8 cellular contexts compared by ENCODE assay signal in the genomic region with DNA sequence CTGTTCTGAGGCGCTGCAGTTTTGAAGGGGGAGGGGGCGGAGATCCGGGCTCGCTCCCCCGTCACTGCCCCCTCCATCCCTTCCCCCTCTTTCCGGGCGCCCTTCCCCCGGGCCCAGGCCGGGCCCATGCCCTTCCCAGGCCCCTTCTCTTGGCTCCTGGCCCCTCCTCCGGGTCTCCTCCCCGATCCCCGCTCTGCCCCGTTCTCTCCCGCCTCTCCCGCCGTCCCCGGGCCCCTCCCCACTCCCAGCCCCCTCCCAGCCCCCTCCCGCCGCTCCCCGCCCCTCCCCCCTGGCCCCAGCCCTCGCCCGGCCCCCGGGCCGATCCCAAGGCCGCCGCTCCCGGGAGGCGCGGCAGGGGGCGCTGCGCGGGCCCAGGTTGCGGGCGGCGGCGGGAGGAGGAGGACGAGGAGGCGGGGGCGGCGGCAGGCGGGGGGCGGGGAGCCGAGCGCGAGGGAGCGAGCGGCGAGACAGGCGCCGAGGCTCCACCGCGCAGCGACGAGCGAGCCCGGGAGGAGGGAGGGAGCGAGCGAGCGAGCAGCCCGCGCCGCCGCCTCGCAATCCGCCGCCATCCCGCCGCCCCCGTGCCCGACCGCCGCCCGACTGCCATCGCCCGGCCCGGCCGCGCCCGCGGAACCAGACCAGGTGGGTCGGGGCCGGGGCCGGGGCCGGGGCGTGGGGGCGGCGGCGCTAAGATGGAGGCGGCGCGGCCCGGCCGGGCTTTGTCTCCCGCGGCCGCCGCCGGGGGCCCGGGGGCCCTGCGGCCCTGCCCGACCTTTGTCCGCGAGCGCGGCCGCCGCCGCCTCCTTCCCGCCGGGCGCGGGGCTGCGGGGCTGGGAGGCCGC. TPM values are rescaled to one million over a fixed set of nuclear protein-coding genes. Genes with fewer than 3 reads are reported as not detected.
DNase-seq lines count a peak whose midpoint lies in the region; ATAC-seq lines count a peak whose summit lies in the region.

A gene (plus strand): TSS at position 465 of the 842 bp plus-strand sequence. CDS start 36,059 bp downstream, outside the sequence.

- H3K9me3 ChIP-seq in CD4-positive, alpha-beta memory T cell (ENCODE audit: control insufficient read depth in 1 of 2, low read length in 2 of 2), result no peaks in the 10 kb centered on the region

- H3K27ac Mint-ChIP-seq in CD4-positive, alpha-beta memory T cell, result peak within 1 kb of the TSS; percentile 94 to 98 (median 96)
- peak within 1 kb of the TSS; percentile 90 for H3K27ac Mint-ChIP-seq in activated T-helper 2 cell treated with anti-CD3 and anti-CD28 coated beads, Interferon-gamma antibody, Interleukin-2, Interleukin-4, amounts not matched to agents 10 μg/mL and 5 μg/mL and 100 μg/mL, durations not matched to agents 14 hours and 24 hours and 36 hours
- peak within 1 kb of the TSS; percentile 93 to 98 (median 96) for H3K27ac Mint-ChIP-seq in naive thymus-derived CD8-positive, alpha-beta T cell

- intact Hi-C loops in CD4-positive, alpha-beta memory T cell (cut with micrococcal nuclease), result loop anchor here (2.0 to 10.0 kb wide), 6 partner anchors 15 to 961 kb away; a partner anchor contains a TSS
- intact Hi-C loops in activated T-helper 2 cell treated with anti-CD3 and anti-CD28 coated beads, Interferon-gamma antibody, Interleukin-2, Interleukin-4, amounts not matched to agents 10 μg/mL and 5 μg/mL and 100 μg/mL, durations not matched to agents 14 hours and 24 hours and 36 hours (cut with micrococcal nuclease), result loop anchor here (1.0 to 10.0 kb wide), 2 partner anchors 21 to 961 kb away; a partner anchor contains a TSS

- H3K4me3 ChIP-seq in CD4-positive, alpha-beta memory T cell (ENCODE audit: low read length in 2 of 2), result peak within 1 kb of the TSS; percentile 70 to 87

- CTCF ChIA-PET in CD4-positive, alpha-beta memory T cell (lab: Charles Lee; ENCODE audit: partially characterized antibody), result no interaction called here

- no peaks in the 10 kb centered on the region for H3K9me3 Mint-ChIP-seq in CD4-positive, alpha-beta memory T cell
- no peaks in the 10 kb centered on the region for H3K9me3 Mint-ChIP-seq in activated T-helper 2 cell treated with anti-CD3 and anti-CD28 coated beads, Interferon-gamma antibody, Interleukin-2, Interleukin-4, amounts not matched to agents 10 μg/mL and 5 μg/mL and 100 μg/mL, durations not matched to agents 14 hours and 24 hours and 36 hours
- H3K9me3 Mint-ChIP-seq in naive thymus-derived CD8-positive, alpha-beta T cell, result no peaks in the 10 kb centered on the region

- POLR2A ChIA-PET in CD4-positive, alpha-beta memory T cell (lab: Charles Lee; ENCODE audit: partially characterized antibody), result interaction anchor here (1.2 kb wide), 1 partner anchor 21 kb away, joined by 7 read pairs; no protein-coding TSS in a partner anchor
- POLR2A ChIA-PET in naive thymus-derived CD8-positive, alpha-beta T cell (lab: Charles Lee), result interaction anchor here (0.8 to 5.7 kb wide), 6 partner anchors 10 to 35 kb away, joined by 3 to 73 read pairs (median 6); no protein-coding TSS in a partner anchor

- peak within 1 kb of the TSS; percentile 76 for H3K27ac ChIP-seq in CD4-positive, alpha-beta memory T cell (ENCODE audit: low read depth, low read length)

- peaks cover 48% of the 10 kb centered on the region for H3K4me1 ChIP-seq in CD4-positive, alpha-beta memory T cell (ENCODE audit: insufficient read depth, low read length)

- H3K4me1 Mint-ChIP-seq in CD4-positive, alpha-beta memory T cell, result peaks cover 38 to 56% (median 42%) of the 10 kb centered on the region in 4 donors
- peaks cover 44% of the 10 kb centered on the region for H3K4me1 Mint-ChIP-seq in activated T-helper 2 cell treated with anti-CD3 and anti-CD28 coated beads, Interferon-gamma antibody, Interleukin-2, Interleukin-4, amounts not matched to agents 10 μg/mL and 5 μg/mL and 100 μg/mL, durations not matched to agents 14 hours and 24 hours and 36 hours (ENCODE audit: low read depth)
- H3K4me1 Mint-ChIP-seq in naive thymus-derived CD8-positive, alpha-beta T cell, result peaks cover 27 to 47% (median 47%) of the 10 kb centered on the region in 4 donors

- peak within 1 kb of the TSS; percentile 87 to 95 (median 90) for H3K4me3 Mint-ChIP-seq in CD4-positive, alpha-beta memory T cell
- peak within 1 kb of the TSS; percentile 81 for H3K4me3 Mint-ChIP-seq in activated T-helper 2 cell treated with anti-CD3 and anti-CD28 coated beads, Interferon-gamma antibody, Interleukin-2, Interleukin-4, amounts not matched to agents 10 μg/mL and 5 μg/mL and 100 μg/mL, durations not matched to agents 14 hours and 24 hours and 36 hours (ENCODE audit: low read depth)
- peak within 1 kb of the TSS; percentile 93 to 97 (median 94) for H3K4me3 Mint-ChIP-seq in naive thymus-derived CD8-positive, alpha-beta T cell

- H3K27me3 Mint-ChIP-seq in CD4-positive, alpha-beta memory T cell, result no peaks in the 10 kb centered on the region
- peaks cover 4% of the 10 kb centered on the region for H3K27me3 Mint-ChIP-seq in activated T-helper 2 cell treated with anti-CD3 and anti-CD28 coated beads, Interferon-gamma antibody, Interleukin-2, Interleukin-4, amounts not matched to agents 10 μg/mL and 5 μg/mL and 100 μg/mL, durations not matched to agents 14 hours and 24 hours and 36 hours (ENCODE audit: low read depth)
- no peaks in the 10 kb centered on the region for H3K27me3 Mint-ChIP-seq in naive thymus-derived CD8-positive, alpha-beta T cell

- no peaks in the 10 kb centered on the region for H3K36me3 ChIP-seq in CD4-positive, alpha-beta memory T cell (ENCODE audit: insufficient read depth, low read length)

- H3K27me3 ChIP-seq in CD4-positive, alpha-beta memory T cell (ENCODE audit: insufficient read depth, low read length), result no peaks in the 10 kb centered on the region

- peak; percentile 80 to 83 (median 82) for DNase-seq in CD4-positive, alpha-beta memory T cell
- DNase-seq in HuH-7 (ENCODE audit: low spot score), result peak; percentile 89
- peak; percentile 86 for DNase-seq in RKO (ENCODE audit: low spot score)
- peak; percentile 73 for DNase-seq in activated T-helper 2 cell treated with anti-CD3 and anti-CD28 coated beads, Interferon-gamma antibody, Interleukin-2, Interleukin-4, amounts not matched to agents 10 μg/mL and 5 μg/mL and 100 μg/mL, durations not matched to agents 14 hours and 24 hours and 36 hours (ENCODE audit: low spot score)
- peak; percentile 61 for DNase-seq in fibroblast of peridontal ligament (ENCODE audit: extremely low read depth)
- DNase-seq in naive thymus-derived CD8-positive, alpha-beta T cell, result peak; percentile 74 to 90 (median 82)
- peak; percentile 72 to 83 (median 78) for DNase-seq in stimulated activated naive CD4-positive, alpha-beta T cell (lab: John Stamatoyannopoulos, UW)

- peak; percentile 56 for ATAC-seq in GM19463 (IDR thresholded peaks at IDR 0.05; ENCODE audit: unreplicated experiment)
- ATAC-seq in naive thymus-derived CD8-positive, alpha-beta T cell, result peak; percentile 38 to 50

- peaks cover 0 to 7% of the 10 kb centered on the region in 2 donors for H3K36me3 Mint-ChIP-seq in CD4-positive, alpha-beta memory T cell
- H3K36me3 Mint-ChIP-seq in activated T-helper 2 cell treated with anti-CD3 and anti-CD28 coated beads, Interferon-gamma antibody, Interleukin-2, Interleukin-4, amounts not matched to agents 10 μg/mL and 5 μg/mL and 100 μg/mL, durations not matched to agents 14 hours and 24 hours and 36 hours (ENCODE audit: low read depth), result peaks cover 25% of the 10 kb centered on the region
- H3K36me3 Mint-ChIP-seq in naive thymus-derived CD8-positive, alpha-beta T cell, result no peaks in the 10 kb centered on the region

RNA-seq across cellular contexts. Expression of the gene that starts here (rescaled TPM):
- 100 to 1,000 TPM; 335 to 343 TPM for total RNA-seq in CD4-positive, alpha-beta memory T cell
- 10 to 100 TPM in 1 of 2 donors, 1 to 10 TPM in 1; 2.7 to 46.9 TPM for polyA plus RNA-seq in CD4-positive, alpha-beta memory T cell
- total RNA-seq in activated T-helper 2 cell treated with anti-CD3 and anti-CD28 coated beads, Interferon-gamma antibody, Interleukin-2, Interleukin-4, amounts not matched to agents 10 μg/mL and 5 μg/mL and 100 μg/mL, durations not matched to agents 14 hours and 24 hours and 36 hours, result 150 and 174 TPM in 2 replicates
- 100 to 1,000 TPM; 383 to 386 TPM for total RNA-seq in naive thymus-derived CD8-positive, alpha-beta T cell
- 10 to 100 TPM; 13.4 to 56.3 (median 27.9) TPM for polyA plus RNA-seq in naive thymus-derived CD8-positive, alpha-beta T cell

Comparison
In these comparisons a context has a peak if more than half of its experiments do, and no peak if none do; other contexts are left out.
1. Peak in every context shown above with its lines: DNase-seq, ATAC-seq, H3K4me3 ChIP-seq and H3K27ac ChIP-seq.